8 cellular contexts compared by ENCODE assay signal in genomic region chr19:10193666-10194499, GRCh38. TPM values are rescaled to one million over a fixed set of nuclear protein-coding genes. Genes with fewer than 3 reads are reported as not detected.
DNase-seq lines count a peak whose midpoint lies in the region; ATAC-seq and TF ChIP-seq lines count a peak whose summit lies in the region.

No MANE protein-coding gene starts in this region.

- H3K27ac ChIP-seq in right cardiac atrium (ENCODE audit: low read length) = peak overlapping the region; percentile 68
- peak overlapping the region; percentile 77 to 95 (median 86) for H3K27ac ChIP-seq in gastrocnemius medialis

- DNase-seq in HCEC 1CT (peak; percentile 68), NAMALWA (ENCODE audit: low spot score) (peak; percentile 51), right cardiac atrium (peak in 2 of 3 donors; percentile 4 to 61), gastrocnemius medialis (no peak), SIG-M5 (lab: John Stamatoyannopoulos, UW) (no peak)
- DNase-seq in activated naive CD8-positive, alpha-beta T cell treated with anti-CD3 and anti-CD28 coated beads for 36 hours = no peak

- H3K4me1 ChIP-seq in right cardiac atrium (ENCODE audit: control insufficient read depth, insufficient read depth, low read length) (peaks cover 2% of the 10 kb centered on the region), gastrocnemius medialis (peaks cover 11 to 12% of the 10 kb centered on the region in 2 donors)

- intact Hi-C loops in right cardiac atrium (cut with DNase I) (loop anchor here in 1 of 4 donors (10.0 kb wide), 1 partner anchor 61 kb away; the partner anchor contains the start of gene MRPL4), gastrocnemius medialis (cut with DNase I; ENCODE audit: low total_unique reads) (loop anchor here (2.0 to 10.0 kb wide), 3 partner anchors 33 to 79 kb away; partner anchors contain the start of genes EIF3G and P2RY11)

- H3K27me3 Mint-ChIP-seq in activated naive CD8-positive, alpha-beta T cell treated with anti-CD3 and anti-CD28 coated beads for 36 hours = no peaks in the 10 kb centered on the region

- H3K4me3 ChIP-seq in GM12875 (ENCODE audit: low read depth, low read length) = peak overlapping the region; percentile 94
- peak overlapping the region; percentile 60 for H3K4me3 ChIP-seq in right cardiac atrium (ENCODE audit: low read length)
- H3K4me3 ChIP-seq in gastrocnemius medialis = peak overlapping the region; percentile 77 to 100 (median 86)

- H3K4me3 Mint-ChIP-seq in activated naive CD8-positive, alpha-beta T cell treated with anti-CD3 and anti-CD28 coated beads for 36 hours = peak overlapping the region; percentile 98

- 3% methylated on average over 32 of the region's 32 CpGs for WGBS in right cardiac atrium

- no peaks in the 10 kb centered on the region for H3K9me3 ChIP-seq in right cardiac atrium (ENCODE audit: control insufficient read depth, low read length)
- H3K9me3 ChIP-seq in gastrocnemius medialis = no peaks in the 10 kb centered on the region

- H3K36me3 Mint-ChIP-seq in activated naive CD8-positive, alpha-beta T cell treated with anti-CD3 and anti-CD28 coated beads for 36 hours = peaks cover 36% of the 10 kb centered on the region

- H3K9me3 Mint-ChIP-seq in activated naive CD8-positive, alpha-beta T cell treated with anti-CD3 and anti-CD28 coated beads for 36 hours = no peaks in the 10 kb centered on the region

- H3K4me1 Mint-ChIP-seq in activated naive CD8-positive, alpha-beta T cell treated with anti-CD3 and anti-CD28 coated beads for 36 hours = peaks cover 28% of the 10 kb centered on the region

- no peaks in the 10 kb centered on the region for H3K36me3 ChIP-seq in gastrocnemius medialis

- H3K27ac Mint-ChIP-seq in activated naive CD8-positive, alpha-beta T cell treated with anti-CD3 and anti-CD28 coated beads for 36 hours = peak overlapping the region; percentile 98

- TF ChIP-seq POLR2A in gastrocnemius medialis (IDR thresholded peaks at IDR 0.05) = no peak

- TF ChIP-seq CTCF in GM12875 (IDR thresholded peaks at IDR 0.05; ENCODE audit: borderline replicate concordance, insufficient read depth, low read depth, low read length) (no peak), gastrocnemius medialis (IDR thresholded peaks at IDR 0.05 in 4 of 5, conservative IDR thresholded peaks at IDR 0.05 in 1 of 5) (no peak)

- H3K27me3 ChIP-seq in right cardiac atrium (ENCODE audit: control insufficient read depth, insufficient read depth) = no peaks in the 10 kb centered on the region
- H3K27me3 ChIP-seq in gastrocnemius medialis = no peaks in the 10 kb centered on the region

- in situ Hi-C loops in gastrocnemius medialis (cut with MboI; ENCODE audit: low sequenced_read_pairs in 4 of 4) = no loop called here

- ATAC-seq in right cardiac atrium (peak; percentile 22 to 49), gastrocnemius medialis (peak; percentile 33 to 58), HG03095 (IDR thresholded peaks at IDR 0.05; ENCODE audit: unreplicated experiment) (no peak)

RNA-seq across cellular contexts. Expression of gene DNMT1, which starts 0.9 kb away (rescaled TPM):
- 100 to 1,000 TPM; 337 to 352 TPM for total RNA-seq in activated naive CD8-positive, alpha-beta T cell treated with anti-CD3 and anti-CD28 coated beads for 36 hours
- 10 to 100 TPM; 21.0 to 37.2 (median 30.3) TPM for total RNA-seq in right cardiac atrium
- 19.3 TPM for polyA plus RNA-seq in right cardiac atrium
- total RNA-seq in gastrocnemius medialis = 10 to 100 TPM; 11.5 to 43.0 (median 17.7) TPM

RNA-seq across cellular contexts. Expression of gene S1PR2, which starts 37.2 kb away (rescaled TPM):
- total RNA-seq in activated naive CD8-positive, alpha-beta T cell treated with anti-CD3 and anti-CD28 coated beads for 36 hours = 1 to 10 TPM; 7.7 to 7.9 TPM
- 10 to 100 TPM in 2 of 4 donors, 1 to 10 TPM in 2; 4.7 to 18.8 (median 9.5) TPM for total RNA-seq in right cardiac atrium
- polyA plus RNA-seq in right cardiac atrium = 3.5 TPM
- total RNA-seq in gastrocnemius medialis = 1 to 10 TPM in 2 of 4 donors, under 1 TPM in 2; 0.56 to 2.2 (median 1.1) TPM

RNA-seq across cellular contexts. Expression of gene MRPL4, which starts 58.1 kb away (rescaled TPM):
- total RNA-seq in activated naive CD8-positive, alpha-beta T cell treated with anti-CD3 and anti-CD28 coated beads for 36 hours = 100 to 1,000 TPM; 179 to 182 TPM
- total RNA-seq in right cardiac atrium = 10 to 100 TPM; 54.1 to 65.4 (median 60.5) TPM
- 66.6 TPM for polyA plus RNA-seq in right cardiac atrium
- 100 to 1,000 TPM in 1 of 4 donors, 10 to 100 TPM in 3; 68.3 to 112 (median 84.4) TPM for total RNA-seq in gastrocnemius medialis

Comparison
In these comparisons a context has a peak if more than half of its experiments do, and no peak if none do; other contexts are left out.
1. DNase-seq: peak in HCEC 1CT (single experiment), NAMALWA (single experiment) and right cardiac atrium (2 of 3); none in activated naive CD8-positive, alpha-beta T cell treated with anti-CD3 and anti-CD28 coated beads for 36 hours (single experiment), gastrocnemius medialis (0 of 2) and SIG-M5 (single experiment).
2. RNA of gene DNMT1, which starts 0.9 kb away (total RNA-seq): 337 to 352 TPM in activated naive CD8-positive, alpha-beta T cell treated with anti-CD3 and anti-CD28 coated beads for 36 hours; 21.0 to 37.2 TPM in right cardiac atrium and 11.5 to 43.0 TPM in gastrocnemius medialis; every median in the first group is over 4 times any median in the second.
3. Peak in every context shown above with its lines, with median percentiles within 50 percentile points of each other: H3K4me3 ChIP-seq.